In genomic region chrX:49761481-49761880, GRCh38 we compare ENCODE assay signal across 8 cellular contexts.
A peak's percentile ranks its signal among the peaks of the same experiment; 100 is the strongest.
DNase-seq lines count a peak whose midpoint lies in the region; ATAC-seq and TF ChIP-seq lines count a peak whose summit lies in the region.

No MANE protein-coding gene starts in this region.

- no peak overlapping the region for H3K9ac ChIP-seq in OCI-LY1 (ENCODE audit: low read length)

- no peaks in the 10 kb centered on the region for H3K9me2 ChIP-seq in OCI-LY1 (ENCODE audit: low read depth, low read length)

- H3K9me3 ChIP-seq in A673 (ENCODE audit: low read depth, low read length, poor library complexity, severe bottlenecking): no peaks in the 10 kb centered on the region
- no peaks in the 10 kb centered on the region for H3K9me3 ChIP-seq in OCI-LY1 (ENCODE audit: low read length)
- no peaks in the 10 kb centered on the region for H3K9me3 ChIP-seq in upper lobe of right lung

- no peak overlapping the region for H2AFZ ChIP-seq in OCI-LY1 (ENCODE audit: low read length)

- TF ChIP-seq CTCF in A673 (conservative IDR thresholded peaks at IDR 0.05; ENCODE audit: low read depth, low read length) (peak; percentile 66), GM12864 (IDR thresholded peaks at IDR 0.05; ENCODE audit: low read depth, low read length, missing control alignments) (peak; percentile 46), OCI-LY1 (IDR thresholded peaks at IDR 0.05; ENCODE audit: low read length) (peak; percentile 45), fibroblast of mammary gland (conservative IDR thresholded peaks at IDR 0.05; ENCODE audit: control insufficient read depth, insufficient read depth, low read depth, low read length) (peak; percentile 53), upper lobe of right lung (IDR thresholded peaks at IDR 0.05) (peak; percentile 51)

- POLR2A ChIA-PET in A673 (lab: Charles Lee; ENCODE audit: low non-redundant PET): no interaction called here

- DNase-seq in A673 (ENCODE audit: low spot score) (peak; percentile 34), GM12864 (ENCODE audit: low read depth) (no peak), fibroblast of mammary gland (ENCODE audit: low read depth) (peak; percentile 13), upper lobe of right lung (no peak), HK-2 (ENCODE audit: unreplicated experiment) (no peak), mucosa of gallbladder (ENCODE audit: low spot score) (no peak), activated T-cell treated with anti-CD3 and anti-CD28 coated beads for 4 hours (no peak)

- H3K4me1 ChIP-seq in A673 (ENCODE audit: insufficient read depth, low read length, poor library complexity, severe bottlenecking) (no peaks in the 10 kb centered on the region), OCI-LY1 (ENCODE audit: insufficient read depth, low read length, severe bottlenecking) (no peaks in the 10 kb centered on the region), upper lobe of right lung (no peaks in the 10 kb centered on the region)

- CTCF ChIA-PET in A673 (lab: Charles Lee): no interaction called here

- H3K36me3 ChIP-seq in A673 (ENCODE audit: insufficient read depth, low read length, poor library complexity, severe bottlenecking) (no peaks in the 10 kb centered on the region), OCI-LY1 (ENCODE audit: insufficient read depth, low read length) (no peaks in the 10 kb centered on the region), upper lobe of right lung (no peaks in the 10 kb centered on the region)

- no peaks in the 10 kb centered on the region for H4K20me1 ChIP-seq in OCI-LY1 (ENCODE audit: insufficient read depth, low read length)

- no peak overlapping the region for H3K4me2 ChIP-seq in OCI-LY1 (ENCODE audit: low read length)

- H3F3A ChIP-seq in OCI-LY1 (ENCODE audit: insufficient read depth, low read length): no peaks in the 10 kb centered on the region

- no TSS peak for BruUV-seq in A673 (replicated peaks; lab: Mats Ljungman, UMichigan)

- H3K27me3 ChIP-seq in A673 (replicated peaks; ENCODE audit: insufficient read depth, low read depth, low read length, poor library complexity): no peaks in the 10 kb centered on the region
- H3K27me3 ChIP-seq in OCI-LY1 (ENCODE audit: insufficient read depth, low read length): no peaks in the 10 kb centered on the region
- no peaks in the 10 kb centered on the region for H3K27me3 ChIP-seq in upper lobe of right lung

- ATAC-seq in upper lobe of right lung: no peak

- no peak overlapping the region for H3K4me3 ChIP-seq in A673 (ENCODE audit: low read depth, low read length, poor library complexity, severe bottlenecking)
- no peak overlapping the region for H3K4me3 ChIP-seq in GM12864 (ENCODE audit: low read depth, low read length)
- H3K4me3 ChIP-seq in OCI-LY1 (ENCODE audit: low read depth, low read length, poor library complexity, severe bottlenecking): no peak overlapping the region
- H3K4me3 ChIP-seq in fibroblast of mammary gland (ENCODE audit: control insufficient read depth, low read depth, low read length): no peak overlapping the region
- no peak overlapping the region for H3K4me3 ChIP-seq in upper lobe of right lung

- intact Hi-C loops in A673 (cut with micrococcal nuclease; ENCODE audit: unreplicated experiment): no loop called here
- intact Hi-C loops in upper lobe of right lung (cut with DNase I): no loop called here

- no peak overlapping the region for H3K27ac ChIP-seq in A673 (ENCODE audit: low read depth, low read length, poor library complexity, severe bottlenecking)
- no peak overlapping the region for H3K27ac ChIP-seq in OCI-LY1 (ENCODE audit: low read depth, low read length, poor library complexity, severe bottlenecking)
- no peak overlapping the region for H3K27ac ChIP-seq in upper lobe of right lung

- H3K79me2 ChIP-seq in OCI-LY1 (ENCODE audit: insufficient read depth, low read length): no peaks in the 10 kb centered on the region

Comparison
In these comparisons a context has a peak if more than half of its experiments do, and no peak if none do; other contexts are left out.
1. DNase-seq: peak in A673 (single experiment) and fibroblast of mammary gland (single experiment); none in GM12864 (single experiment), upper lobe of right lung (single experiment), HK-2 (single experiment), mucosa of gallbladder (single experiment) and activated T-cell treated with anti-CD3 and anti-CD28 coated beads for 4 hours (single experiment).
2. Peak in every context shown above with its lines, with median percentiles within 50 percentile points of each other: CTCF ChIP-seq.